ENCODE assay signal across 21 cellular contexts in the genomic region with DNA sequence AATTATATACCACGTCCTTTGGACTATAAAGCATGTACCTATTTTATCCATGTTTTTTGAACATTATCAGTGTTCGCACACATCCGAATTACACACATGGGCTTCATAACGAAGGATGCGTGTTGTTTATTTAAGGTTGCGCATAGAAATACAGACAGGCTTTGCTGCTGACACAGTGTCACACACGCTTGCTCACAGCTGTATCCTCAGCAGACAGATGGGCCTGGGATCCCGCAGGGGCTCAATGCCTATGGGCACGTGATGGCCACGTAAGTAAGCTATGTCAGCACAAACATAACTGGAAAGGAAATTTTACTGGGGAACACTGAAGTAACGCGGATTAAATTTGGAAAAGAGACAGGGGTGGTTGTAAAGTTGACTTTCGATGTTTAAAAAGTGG.
"Had no signal": no experiment of that assay in that cellular context is flagged by ENCODE, and none has a peak within 500 bp of the region (broad histone marks: within the 10 kb centered on the region; RNA-seq: fewer than 3 reads in every experiment).

No MANE protein-coding gene starts in this region.

- H3K27me3 ChIP-seq: body of pancreas, esophagus muscularis mucosa, tibial nerve had no signal

- H3K9me3 ChIP-seq: body of pancreas, esophagus muscularis mucosa, tibial nerve had no signal

- FAIRE-seq: kidney had no signal

- H3K27ac ChIP-seq: body of pancreas, tibial nerve had no signal

- H3K27ac Mint-ChIP-seq: activated T-cell treated with anti-CD3 and anti-CD28 coated beads, Interleukin-2, amount 50 U/mL, for 72 hours; memory B cell had no signal

- H3K4me1 ChIP-seq: body of pancreas had no signal

- H3K9me3 Mint-ChIP-seq: activated naive CD4-positive, alpha-beta T cell treated with anti-CD3 and anti-CD28 coated beads, Interleukin-2, amount 50 U/mL, for 72 hours; activated T-cell treated with anti-CD3 and anti-CD28 coated beads, Interleukin-2, amount 50 U/mL, for 72 hours; memory B cell; nephron had no signal

- H3K4me3 Mint-ChIP-seq: activated T-cell treated with anti-CD3 and anti-CD28 coated beads, Interleukin-2, amount 50 U/mL, for 72 hours; memory B cell; nephron had no signal

- DNase-seq: activated CD4-positive, alpha-beta T cell treated with anti-CD3 and anti-CD28 coated beads, Interleukin-2, amount 50 U/mL, for 48 hours; activated CD4-positive, CD25-positive, alpha-beta regulatory T cell treated with anti-CD3 and anti-CD28 coated beads, Interleukin-2, amount 50 U/mL, for 72 hours; activated gamma-delta T cell; amygdala; body of pancreas; central memory CD4-positive, alpha-beta T cell; effector CD4-positive, alpha-beta T cell; hypothalamus; kidney; left ventricle myocardium superior; nucleus accumbens; stimulated activated CD4-positive, alpha-beta T cell treated with anti-CD3 and anti-CD28 coated beads, Interleukin-2, amount 100 ng/mL, for 48 hours; substantia nigra; T-helper 9 cell had no signal

- ATAC-seq: body of pancreas had no signal

- H3K27me3 Mint-ChIP-seq: memory B cell had no signal

- H3K4me3 ChIP-seq: body of pancreas, coronary artery, esophagus muscularis mucosa, tibial nerve had no signal
